40 cellular contexts compared by ENCODE assay signal in the genomic region with DNA sequence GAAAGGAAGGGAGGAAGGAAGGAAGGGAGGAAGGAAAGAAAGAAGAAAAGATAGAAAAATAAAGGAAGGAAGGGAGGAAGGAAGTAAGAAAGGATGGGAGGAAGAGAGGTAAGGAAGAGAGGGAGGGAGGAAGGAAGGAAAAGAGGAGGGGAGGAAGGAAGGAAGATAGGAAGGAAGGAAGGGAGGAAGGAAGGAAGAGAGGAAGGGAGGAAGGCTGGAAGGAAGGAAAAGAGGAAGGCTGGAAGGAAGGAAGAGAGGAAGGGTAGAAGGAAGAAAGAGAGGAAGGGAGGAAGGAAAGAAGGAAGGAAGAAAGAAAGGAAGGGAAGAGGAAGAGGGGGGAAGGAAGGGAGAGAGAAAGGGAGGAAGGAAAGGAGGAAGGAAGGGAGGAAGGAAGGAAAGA. TPM values are rescaled to one million over a fixed set of nuclear protein-coding genes. Genes with fewer than 3 reads are reported as not detected.
"Had no signal": no experiment of that assay in that cellular context is flagged by ENCODE, and none has a peak within 500 bp of the region (broad histone marks: within the 10 kb centered on the region; RNA-seq: fewer than 3 reads in every experiment).

No MANE protein-coding gene starts in this region.

- H3K4me1 ChIP-seq: adrenal gland, ascending aorta, body of pancreas, breast epithelium had no signal

- H3K4me1 Mint-ChIP-seq: activated naive CD4-positive, alpha-beta T cell treated with anti-CD3 and anti-CD28 coated beads, Interleukin-2, amount 10 ng/mL, durations not matched to agents 7 days and 5 days; activated naive CD4-positive, alpha-beta T cell treated with anti-CD3 and anti-CD28 coated beads, Interleukin-2, amount 50 U/mL, for 24 hours; activated naive CD8-positive, alpha-beta T cell treated with anti-CD3 and anti-CD28 coated beads for 36 hours; activated naive CD8-positive, alpha-beta T cell treated with anti-CD3 and anti-CD28 coated beads, Interleukin-2, amount 10 ng/mL, durations not matched to agents 7 days and 5 days; activated naive CD8-positive, alpha-beta T cell treated with anti-CD3 and anti-CD28 coated beads, Interleukin-2, amount 50 U/mL, for 24 hours; activated T-helper 17 cell treated with anti-CD3 and anti-CD28 coated beads, Interleukin-2, amount 50 U/mL, for 72 hours; brain; central memory CD8-positive, alpha-beta T cell had no signal

- H3K9me3 ChIP-seq: adrenal gland, ascending aorta, body of pancreas had no signal

- H3K27ac ChIP-seq: adrenal gland, ascending aorta, body of pancreas, brain microvascular endothelial cell, breast epithelium, cardiac muscle cell had no signal

- H3K27me3 ChIP-seq: ascending aorta, breast epithelium had no signal

- ATAC-seq: activated naive CD4-positive, alpha-beta T cell treated with anti-CD3 and anti-CD28 coated beads, Interleukin-2, amount 50 U/mL, for 72 hours; activated naive CD8-positive, alpha-beta T cell treated with anti-CD3 and anti-CD28 coated beads, Interleukin-2, amount 50 U/mL, for 24 hours; activated T-cell treated with anti-CD3 and anti-CD28 coated beads, Interleukin-2, amount 50 U/mL, for 4 hours; activated T-cell treated with anti-CD3 and anti-CD28 coated beads, Interleukin-2, amount 50 U/mL, for 72 hours; activated T-helper 17 cell treated with anti-CD3 and anti-CD28 coated beads, Interleukin-2, amount 50 U/mL, for 72 hours; body of pancreas had no signal

- H3K4me3 ChIP-seq: adrenal gland, ascending aorta, body of pancreas, breast epithelium, cardiac muscle cell had no signal

- DNase-seq: activated effector memory CD4-positive, alpha-beta T cell treated with anti-CD3 and anti-CD28 coated beads, Interleukin-2, amount 50 U/mL, for 16 hours; activated effector memory CD4-positive, alpha-beta T cell treated with Interleukin-2 at 50 U/mL for 16 hours; activated gamma-delta T cell; activated gamma-delta T cell treated with Interleukin-2 at 50 U/mL for 16 hours; activated naive CD4-positive, alpha-beta T cell; activated naive CD4-positive, alpha-beta T cell treated with anti-CD3 and anti-CD28 coated beads for 36 hours; activated naive CD4-positive, alpha-beta T cell treated with anti-CD3 and anti-CD28 coated beads, Interleukin-2, amount 10 ng/mL, durations not matched to agents 7 days and 5 days; activated naive CD4-positive, alpha-beta T cell treated with anti-CD3 and anti-CD28 coated beads, Interleukin-2, amount 50 U/mL, for 16 hours; activated naive CD4-positive, alpha-beta T cell treated with Interleukin-2 at 50 U/mL for 16 hours; activated naive CD8-positive, alpha-beta T cell treated with anti-CD3 and anti-CD28 coated beads for 36 hours; activated naive CD8-positive, alpha-beta T cell treated with anti-CD3 and anti-CD28 coated beads, Interleukin-2, amount 10 ng/mL, durations not matched to agents 7 days and 5 days; activated naive CD8-positive, alpha-beta T cell treated with anti-CD3 and anti-CD28 coated beads, Interleukin-2, amount 50 U/mL, for 24 hours; activated T-cell treated with anti-CD3 and anti-CD28 coated beads, Interleukin-2, amount 50 U/mL, for 4 hours; activated T-cell treated with anti-CD3 and anti-CD28 coated beads, Interleukin-2, amount 50 U/mL, for 48 hours; activated T-cell treated with anti-CD3 and anti-CD28 coated beads, Interleukin-2, amount 50 U/mL, for 72 hours; adrenal gland; amniotic stem cell; amygdala; anterior cingulate cortex; aorta; body of pancreas; brain microvascular endothelial cell; caudate nucleus; central memory CD4-positive, alpha-beta T cell; cerebellar nuclear complex had no signal

- H3K36me3 ChIP-seq: adrenal gland, ascending aorta, brain microvascular endothelial cell, breast epithelium, cardiac muscle cell had no signal

- H3K27ac Mint-ChIP-seq: activated naive CD4-positive, alpha-beta T cell treated with anti-CD3 and anti-CD28 coated beads for 36 hours; activated naive CD4-positive, alpha-beta T cell treated with anti-CD3 and anti-CD28 coated beads, Interleukin-2, amount 10 ng/mL, durations not matched to agents 7 days and 5 days; activated naive CD4-positive, alpha-beta T cell treated with anti-CD3 and anti-CD28 coated beads, Interleukin-2, amount 50 U/mL, for 24 hours; activated naive CD4-positive, alpha-beta T cell treated with anti-CD3 and anti-CD28 coated beads, Interleukin-2, amount 50 U/mL, for 72 hours; activated naive CD8-positive, alpha-beta T cell; activated naive CD8-positive, alpha-beta T cell treated with anti-CD3 and anti-CD28 coated beads for 36 hours; activated naive CD8-positive, alpha-beta T cell treated with anti-CD3 and anti-CD28 coated beads, Interleukin-2, amount 10 ng/mL, durations not matched to agents 7 days and 5 days; activated naive CD8-positive, alpha-beta T cell treated with anti-CD3 and anti-CD28 coated beads, Interleukin-2, amount 50 U/mL, for 24 hours; activated T-cell treated with anti-CD3 and anti-CD28 coated beads, Interleukin-2, amount 50 U/mL, for 72 hours; activated T-helper 1 cell treated with anti-CD3 and anti-CD28 coated beads, Interleukin-12 subunit alpha, Interleukin-12 subunit beta, Interleukin-2, Interleukin-4 antibody, amounts not matched to agents 30 ng/mL and 10 ng/mL and 1 ng/mL, durations not matched to agents 14 hours and 24 hours and 36 hours; activated T-helper 17 cell treated with anti-CD3 and anti-CD28 coated beads, Interleukin-2, amount 50 U/mL, for 72 hours; activated T-helper 2 cell treated with anti-CD3 and anti-CD28 coated beads, Interferon-gamma antibody, Interleukin-2, Interleukin-4, amounts not matched to agents 10 μg/mL and 5 μg/mL and 100 μg/mL, durations not matched to agents 14 hours and 24 hours and 36 hours; brain had no signal

- H3K4me3 Mint-ChIP-seq: activated naive CD4-positive, alpha-beta T cell treated with anti-CD3 and anti-CD28 coated beads for 36 hours; activated naive CD4-positive, alpha-beta T cell treated with anti-CD3 and anti-CD28 coated beads, Interleukin-2, amount 10 ng/mL, durations not matched to agents 7 days and 5 days; activated naive CD4-positive, alpha-beta T cell treated with anti-CD3 and anti-CD28 coated beads, Interleukin-2, amount 50 U/mL, for 24 hours; activated naive CD8-positive, alpha-beta T cell; activated naive CD8-positive, alpha-beta T cell treated with anti-CD3 and anti-CD28 coated beads for 36 hours; activated naive CD8-positive, alpha-beta T cell treated with anti-CD3 and anti-CD28 coated beads, Interleukin-2, amount 10 ng/mL, durations not matched to agents 7 days and 5 days; activated naive CD8-positive, alpha-beta T cell treated with anti-CD3 and anti-CD28 coated beads, Interleukin-2, amount 50 U/mL, for 24 hours; activated T-cell treated with anti-CD3 and anti-CD28 coated beads, Interleukin-2, amount 50 U/mL, for 4 hours; activated T-cell treated with anti-CD3 and anti-CD28 coated beads, Interleukin-2, amount 50 U/mL, for 72 hours; activated T-helper 1 cell treated with anti-CD3 and anti-CD28 coated beads, Interleukin-12 subunit alpha, Interleukin-12 subunit beta, Interleukin-2, Interleukin-4 antibody, amounts not matched to agents 30 ng/mL and 10 ng/mL and 1 ng/mL, durations not matched to agents 14 hours and 24 hours and 36 hours; activated T-helper 17 cell treated with anti-CD3 and anti-CD28 coated beads, Interleukin-2, amount 50 U/mL, for 72 hours; brain; central memory CD8-positive, alpha-beta T cell had no signal

- H3K36me3 Mint-ChIP-seq: activated naive CD4-positive, alpha-beta T cell treated with anti-CD3 and anti-CD28 coated beads, Interleukin-2, amount 10 ng/mL, durations not matched to agents 7 days and 5 days; activated naive CD8-positive, alpha-beta T cell; activated naive CD8-positive, alpha-beta T cell treated with anti-CD3 and anti-CD28 coated beads for 36 hours; activated naive CD8-positive, alpha-beta T cell treated with anti-CD3 and anti-CD28 coated beads, Interleukin-2, amount 10 ng/mL, durations not matched to agents 7 days and 5 days; brain had no signal

- FAIRE-seq: astrocyte, bronchial epithelial cell, colon had no signal

RNA-seq across cellular contexts. Expression of a gene that starts 12.8 kb away (rescaled TPM):
- total RNA-seq: activated naive CD4-positive, alpha-beta T cell treated with anti-CD3 and anti-CD28 coated beads, Interleukin-2, amount 50 U/mL, for 72 hours; activated naive CD8-positive, alpha-beta T cell treated with anti-CD3 and anti-CD28 coated beads, Interleukin-2, amount 10 ng/mL, durations not matched to agents 7 days and 5 days; activated T-helper 1 cell treated with anti-CD3 and anti-CD28 coated beads, Interleukin-12 subunit alpha, Interleukin-12 subunit beta, Interleukin-2, Interleukin-4 antibody, amounts not matched to agents 30 ng/mL and 10 ng/mL and 1 ng/mL, durations not matched to agents 14 hours and 24 hours and 36 hours; activated T-helper 17 cell treated with anti-CD3 and anti-CD28 coated beads, Interleukin-2, amount 50 U/mL, for 72 hours; activated T-helper 2 cell treated with anti-CD3 and anti-CD28 coated beads, Interferon-gamma antibody, Interleukin-2, Interleukin-4, amounts not matched to agents 10 μg/mL and 5 μg/mL and 100 μg/mL, durations not matched to agents 14 hours and 24 hours and 36 hours; ascending aorta; astrocyte; bronchial epithelial cell; cardiac muscle cell; chondrocyte had no signal
- polyA plus RNA-seq: aorta, cardiac muscle cell had no signal
